In the genomic region with DNA sequence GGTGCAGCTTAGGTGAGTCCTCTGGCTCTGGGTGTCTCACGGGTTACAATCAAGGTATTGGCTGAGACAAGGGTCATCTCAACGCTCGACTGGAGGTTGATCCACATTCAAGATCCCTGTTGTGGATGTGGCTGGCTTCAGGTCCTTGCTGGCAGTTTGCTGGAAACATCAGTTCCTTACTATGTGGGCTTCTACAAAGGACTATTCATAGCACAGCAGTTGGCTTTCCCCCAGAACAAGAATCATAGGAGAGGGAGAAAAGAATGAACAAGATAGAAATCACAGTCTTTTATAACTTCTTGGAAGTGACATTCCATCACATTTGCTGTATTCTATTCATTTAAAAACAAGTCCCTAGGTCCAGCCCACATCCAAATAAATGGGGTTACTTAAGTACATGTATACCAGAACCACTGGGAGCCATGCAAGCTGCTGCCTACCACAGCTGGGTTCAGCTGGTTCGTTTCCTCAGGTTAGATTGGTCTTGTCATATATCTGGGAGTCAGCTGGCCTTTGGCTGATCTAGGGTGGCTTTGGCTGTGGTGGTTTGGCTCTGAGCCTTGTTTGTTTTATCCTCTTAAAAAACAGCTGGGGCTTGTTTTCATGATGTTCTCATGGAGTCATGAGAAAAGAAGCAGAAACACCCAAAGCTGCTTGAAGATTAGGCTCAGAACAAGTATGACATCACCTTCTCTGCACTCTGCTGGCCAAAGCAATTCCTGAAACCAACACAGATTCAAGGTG, we compare ENCODE assay signal across 14 cellular contexts.
DNase-seq lines count a peak whose midpoint lies in the region; ATAC-seq and TF ChIP-seq lines count a peak whose summit lies in the region.
"Had no signal": no experiment of that assay in that cellular context is flagged by ENCODE, and none has a peak within 500 bp of the region (broad histone marks: within the 10 kb centered on the region; RNA-seq: fewer than 3 reads in every experiment).

No MANE protein-coding gene starts in this region.

- no peaks in the 10 kb centered on the region for H3K36me3 Mint-ChIP-seq in activated CD4-positive, alpha-beta T cell treated with anti-CD3 and anti-CD28 coated beads, Interleukin-2, amount 10 ng/mL, durations not matched to agents 24 days and 14 days (ENCODE audit: low read depth)
- no peaks in the 10 kb centered on the region for H3K36me3 Mint-ChIP-seq in activated naive CD4-positive, alpha-beta T cell treated with anti-CD3 and anti-CD28 coated beads, Interleukin-2, amount 50 U/mL, for 72 hours
- H3K36me3 Mint-ChIP-seq: CD8-positive, alpha-beta memory T cell; mesothelial cell of epicardium had no signal

- DNase-seq in WERI-Rb-1 = peak; percentile 63
- peak; percentile 55 for DNase-seq in globus pallidus (ENCODE audit: low spot score)
- DNase-seq in omental fat pad (ENCODE audit: low spot score) = no peak
- peak in 1 of 2 donors; percentile 62 for DNase-seq in upper lobe of left lung
- no peak for DNase-seq in activated CD4-positive, alpha-beta T cell treated with anti-CD3 and anti-CD28 coated beads, Interleukin-2, amount 10 ng/mL, durations not matched to agents 24 days and 14 days
- DNase-seq in activated naive CD4-positive, alpha-beta T cell treated with anti-CD3 and anti-CD28 coated beads, Interleukin-2, amount 50 U/mL, for 72 hours (ENCODE audit: low spot score in 2 of 2) = no peak
- DNase-seq: activated CD8-positive, alpha-beta T cell treated with anti-CD3 and anti-CD28 coated beads, Interleukin-2, amount 10 ng/mL, durations not matched to agents 7 days and 5 days; CD8-positive, alpha-beta memory T cell; erythroblast; NCI-H524; stimulated activated naive CD8-positive, alpha-beta T cell treated with anti-CD3 and anti-CD28 coated beads, Interleukin-15, Interleukin-2, amounts not matched to agents 100 U/mL and 50 U/mL, for 24 hours had no signal

- no peak for TF ChIP-seq CTCF in WERI-Rb-1 (IDR thresholded peaks at IDR 0.05; ENCODE audit: low read depth, low read length)
- TF ChIP-seq CTCF in omental fat pad (IDR thresholded peaks at IDR 0.05) = no peak
- TF ChIP-seq CTCF in upper lobe of left lung (IDR thresholded peaks at IDR 0.05) = no peak

- peak in 1 of 4 donors; percentile 29 for TF ChIP-seq EP300 in upper lobe of left lung (IDR thresholded peaks at IDR 0.05)

- H3K4me1 Mint-ChIP-seq in activated CD4-positive, alpha-beta T cell treated with anti-CD3 and anti-CD28 coated beads, Interleukin-2, amount 10 ng/mL, durations not matched to agents 24 days and 14 days = no peaks in the 10 kb centered on the region
- H3K4me1 Mint-ChIP-seq: CD8-positive, alpha-beta memory T cell had no signal

- H3K4me3 Mint-ChIP-seq in activated CD4-positive, alpha-beta T cell treated with anti-CD3 and anti-CD28 coated beads, Interleukin-2, amount 10 ng/mL, durations not matched to agents 24 days and 14 days = no peak overlapping the region
- H3K4me3 Mint-ChIP-seq: activated CD8-positive, alpha-beta T cell treated with anti-CD3 and anti-CD28 coated beads, Interleukin-2, amount 10 ng/mL, durations not matched to agents 7 days and 5 days; CD8-positive, alpha-beta memory T cell; mesothelial cell of epicardium had no signal

- peaks cover 0 to 4% (median 0%) of the 10 kb centered on the region in 4 donors for H3K4me1 ChIP-seq in upper lobe of left lung

- WGBS in upper lobe of left lung, 2 donors = 66 to 72% methylated on average over 4 of the region's 4 CpGs

- H3K4me3 ChIP-seq in WERI-Rb-1 (ENCODE audit: low read depth, low read length) (no peak overlapping the region), upper lobe of left lung (no peak overlapping the region)

- H3K27ac ChIP-seq in WERI-Rb-1 = no peak overlapping the region
- H3K27ac ChIP-seq in upper lobe of left lung = peak overlapping the region in 2 of 4 donors; percentile 19

- no peaks in the 10 kb centered on the region for H3K27me3 ChIP-seq in WERI-Rb-1 (ENCODE audit: insufficient read depth, low read depth, severe bottlenecking)
- H3K27me3 ChIP-seq in upper lobe of left lung = no peaks in the 10 kb centered on the region

- ATAC-seq in omental fat pad (ENCODE audit: low FRiP score) (peak; percentile 32), upper lobe of left lung (ENCODE audit: low FRiP score in 2 of 2) (peak; percentile 70 to 83), GM18517 (IDR thresholded peaks at IDR 0.05; ENCODE audit: unreplicated experiment) (no peak)
- ATAC-seq in activated naive CD4-positive, alpha-beta T cell treated with anti-CD3 and anti-CD28 coated beads, Interleukin-2, amount 50 U/mL, for 72 hours = no peak
- ATAC-seq: activated CD8-positive, alpha-beta T cell treated with anti-CD3 and anti-CD28 coated beads, Interleukin-2, amount 10 ng/mL, durations not matched to agents 7 days and 5 days; stimulated activated naive CD8-positive, alpha-beta T cell treated with anti-CD3 and anti-CD28 coated beads, Interleukin-15, Interleukin-2, amounts not matched to agents 100 U/mL and 50 U/mL, for 24 hours had no signal

- intact Hi-C loops in activated CD4-positive, alpha-beta T cell treated with anti-CD3 and anti-CD28 coated beads, Interleukin-2, amount 10 ng/mL, durations not matched to agents 24 days and 14 days (cut with micrococcal nuclease) = no loop called here

- H3K9me3 Mint-ChIP-seq in activated CD4-positive, alpha-beta T cell treated with anti-CD3 and anti-CD28 coated beads, Interleukin-2, amount 10 ng/mL, durations not matched to agents 24 days and 14 days = no peaks in the 10 kb centered on the region
- H3K9me3 Mint-ChIP-seq in activated naive CD4-positive, alpha-beta T cell treated with anti-CD3 and anti-CD28 coated beads, Interleukin-2, amount 50 U/mL, for 72 hours = peaks cover 4 to 5% of the 10 kb centered on the region in 2 donors
- H3K9me3 Mint-ChIP-seq: mesothelial cell of epicardium had no signal

- no peak for TF ChIP-seq POLR2A in upper lobe of left lung (IDR thresholded peaks at IDR 0.05)

- no peak overlapping the region for H3K27ac Mint-ChIP-seq in activated CD4-positive, alpha-beta T cell treated with anti-CD3 and anti-CD28 coated beads, Interleukin-2, amount 10 ng/mL, durations not matched to agents 24 days and 14 days
- H3K27ac Mint-ChIP-seq in activated naive CD4-positive, alpha-beta T cell treated with anti-CD3 and anti-CD28 coated beads, Interleukin-2, amount 50 U/mL, for 72 hours = no peak overlapping the region
- H3K27ac Mint-ChIP-seq: activated CD8-positive, alpha-beta T cell treated with anti-CD3 and anti-CD28 coated beads, Interleukin-2, amount 10 ng/mL, durations not matched to agents 7 days and 5 days; CD8-positive, alpha-beta memory T cell; mesothelial cell of epicardium; progenitor cell of endocrine pancreas had no signal

- no peaks in the 10 kb centered on the region for H3K9me3 ChIP-seq in WERI-Rb-1 (ENCODE audit: severe bottlenecking)
- H3K9me3 ChIP-seq in upper lobe of left lung = no peaks in the 10 kb centered on the region

- H3K27me3 Mint-ChIP-seq in activated CD4-positive, alpha-beta T cell treated with anti-CD3 and anti-CD28 coated beads, Interleukin-2, amount 10 ng/mL, durations not matched to agents 24 days and 14 days = no peaks in the 10 kb centered on the region
- H3K27me3 Mint-ChIP-seq: CD8-positive, alpha-beta memory T cell had no signal

- no peaks in the 10 kb centered on the region for H3K36me3 ChIP-seq in WERI-Rb-1
- H3K36me3 ChIP-seq in upper lobe of left lung = no peaks in the 10 kb centered on the region

Comparison
In these comparisons a context has a peak if more than half of its experiments do, and no peak if none do; other contexts are left out.
1. DNase-seq: peak in WERI-Rb-1 (single experiment) and globus pallidus (single experiment); none in omental fat pad (single experiment), activated CD4-positive, alpha-beta T cell treated with anti-CD3 and anti-CD28 coated beads, Interleukin-2, amount 10 ng/mL, durations not matched to agents 24 days and 14 days (single experiment) and activated naive CD4-positive, alpha-beta T cell treated with anti-CD3 and anti-CD28 coated beads, Interleukin-2, amount 50 U/mL, for 72 hours (0 of 2).
2. ATAC-seq: peak in omental fat pad (single experiment) and upper lobe of left lung (2 of 2); none in GM18517 (single experiment) and activated naive CD4-positive, alpha-beta T cell treated with anti-CD3 and anti-CD28 coated beads, Interleukin-2, amount 50 U/mL, for 72 hours (0 of 2).